ENCODE assay signal across 12 cellular contexts in the genomic region with DNA sequence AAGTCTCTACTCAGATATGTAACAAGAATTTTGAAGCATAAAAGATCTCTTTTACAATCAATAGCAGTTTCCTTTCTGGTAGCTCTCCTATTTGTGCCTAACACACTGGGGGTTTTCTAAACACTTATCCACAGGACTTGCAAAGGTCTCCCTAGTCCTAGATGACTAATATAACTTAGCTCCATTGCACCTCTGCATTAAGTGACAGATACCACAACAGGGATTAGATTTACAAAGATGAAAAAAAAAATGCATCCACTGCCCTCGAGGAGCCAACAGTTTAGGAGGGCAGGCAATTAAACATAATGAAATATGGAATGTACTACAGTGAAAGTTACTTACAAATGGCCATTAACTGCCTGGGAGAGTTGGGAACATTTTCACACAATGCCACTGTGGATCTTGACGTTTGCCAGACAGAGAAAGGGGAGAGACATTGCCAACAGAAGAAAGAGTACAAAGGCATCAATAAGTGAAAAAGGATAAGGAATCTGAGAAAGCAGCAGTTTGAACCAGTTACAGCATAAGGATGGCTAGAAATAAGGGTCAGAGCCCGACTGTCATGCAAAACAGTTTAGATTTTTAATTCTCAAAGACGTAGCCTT. TPM values are rescaled to one million over a fixed set of nuclear protein-coding genes. Genes with fewer than 3 reads are reported as not detected.
DNase-seq lines count a peak whose midpoint lies in the region; ATAC-seq and TF ChIP-seq lines count a peak whose summit lies in the region.
"Had no signal": no experiment of that assay in that cellular context is flagged by ENCODE, and none has a peak within 500 bp of the region (broad histone marks: within the 10 kb centered on the region; RNA-seq: fewer than 3 reads in every experiment).

No MANE protein-coding gene starts in this region.

- H3K27ac ChIP-seq in left ventricle myocardium inferior (replicated peaks) (peak overlapping the region; percentile 7), urinary bladder (ENCODE audit: low read depth) (peak overlapping the region; percentile 38), dorsolateral prefrontal cortex (peak overlapping the region in 2 of 59 donors; percentile 2 to 16)

- H3K4me1 Mint-ChIP-seq in activated B cell treated with CpG ODN at 0.5 μM for 24 hours (peaks cover 85% of the 10 kb centered on the region), memory B cell (peaks cover 39% of the 10 kb centered on the region)

- no peaks in the 10 kb centered on the region for H3K9me3 ChIP-seq in left ventricle myocardium inferior (replicated peaks)

- no peaks in the 10 kb centered on the region for H3K36me3 ChIP-seq in left ventricle myocardium inferior
- no peaks in the 10 kb centered on the region for H3K36me3 ChIP-seq in urinary bladder (ENCODE audit: insufficient read depth)

- H3K4me3 Mint-ChIP-seq in activated B cell treated with CpG ODN at 0.5 μM for 24 hours: peak overlapping the region; percentile 24
- peak overlapping the region; percentile 0 for H3K4me3 Mint-ChIP-seq in memory B cell

- peak overlapping the region; percentile 68 for H3K27ac Mint-ChIP-seq in activated B cell treated with CpG ODN at 0.5 μM for 24 hours
- peak overlapping the region; percentile 72 for H3K27ac Mint-ChIP-seq in memory B cell
- H3K27ac Mint-ChIP-seq: progenitor cell of endocrine pancreas had no signal

- H3K36me3 Mint-ChIP-seq in activated B cell treated with CpG ODN at 0.5 μM for 24 hours (ENCODE audit: low read depth) (peaks cover 33% of the 10 kb centered on the region), memory B cell (peaks cover 12% of the 10 kb centered on the region)

- POLR2A ChIA-PET in activated B cell treated with CpG ODN at 0.5 μM for 24 hours (lab: Charles Lee): interaction anchor here (0.7 kb wide), 1 partner anchor 116 kb away, joined by 3 read pairs; no protein-coding TSS in a partner anchor

- H3K4me3 ChIP-seq in left ventricle myocardium inferior (no peak overlapping the region), urinary bladder (ENCODE audit: low read depth, low read length) (no peak overlapping the region), dorsolateral prefrontal cortex (peak overlapping the region in 1 of 59 donors; percentile 1)

- no peak for ATAC-seq in left cardiac atrium
- no peak for ATAC-seq in activated B cell treated with CpG ODN at 0.5 μM for 24 hours (ENCODE audit: low read depth)
- no peak for ATAC-seq in memory B cell (ENCODE audit: low read depth)
- ATAC-seq in HG03457 (IDR thresholded peaks at IDR 0.05; ENCODE audit: unreplicated experiment): no peak

- WGBS in urinary bladder: 37% methylated on average over 4 of the region's 4 CpGs

- H3K9me3 Mint-ChIP-seq in activated B cell treated with CpG ODN at 0.5 μM for 24 hours (no peaks in the 10 kb centered on the region), memory B cell (no peaks in the 10 kb centered on the region)

- CTCF ChIA-PET in activated B cell treated with CpG ODN at 0.5 μM for 24 hours (lab: Charles Lee): interaction anchor here (2.9 kb wide), 1 partner anchor 41 kb away, joined by 11 read pairs; no protein-coding TSS in a partner anchor

- intact Hi-C loops in left ventricle myocardium inferior (cut with micrococcal nuclease) (no loop called here), left cardiac atrium (cut with DNase I) (loop anchor here in 1 of 2 donors (5.0 kb wide), 1 partner anchor 36 kb away; no protein-coding TSS in a partner anchor), activated B cell treated with CpG ODN at 0.5 μM for 24 hours (cut with micrococcal nuclease) (loop anchor here (2.0 kb wide), 1 partner anchor 13 kb away; no protein-coding TSS in a partner anchor), dorsolateral prefrontal cortex (cut with DNase I) (no loop called here)

- H3K27me3 ChIP-seq in left ventricle myocardium inferior (ENCODE audit: low read depth) (no peaks in the 10 kb centered on the region), dorsolateral prefrontal cortex (no peaks in the 10 kb centered on the region)

- H3K4me1 ChIP-seq in left ventricle myocardium inferior: peaks cover 96% of the 10 kb centered on the region
- H3K4me1 ChIP-seq in urinary bladder (ENCODE audit: insufficient read depth): no peaks in the 10 kb centered on the region

- no peak for TF ChIP-seq CTCF in left ventricle myocardium inferior (IDR thresholded peaks at IDR 0.05; ENCODE audit: borderline replicate concordance)
- no peak for TF ChIP-seq CTCF in activated B cell treated with CpG ODN at 0.5 μM for 24 hours (IDR thresholded peaks at IDR 0.05)
- no peak for TF ChIP-seq CTCF in dorsolateral prefrontal cortex (IDR thresholded peaks at IDR 0.05 in 54 of 56, conservative IDR thresholded peaks at IDR 0.05 in 2 of 56; ENCODE audit: low read depth in 1 of 56, partially characterized antibody in 56 of 56)

- DNase-seq in left ventricle myocardium inferior (no peak), left cardiac atrium (no peak), activated B cell treated with CpG ODN at 0.5 μM for 24 hours (no peak), memory B cell (ENCODE audit: low spot score in 2 of 2) (no peak), dorsolateral prefrontal cortex (no peak), NOMO-1 treated with DMSO at 0.1 percent for 48 hours (lab: John Stamatoyannopoulos, UW; ENCODE audit: unreplicated experiment) (no peak)
- DNase-seq: NCI-H1105, NCI-H526, SW 1271 had no signal

- H3K27me3 Mint-ChIP-seq in activated B cell treated with CpG ODN at 0.5 μM for 24 hours: no peaks in the 10 kb centered on the region
- H3K27me3 Mint-ChIP-seq in memory B cell: no peaks in the 10 kb centered on the region
- H3K27me3 Mint-ChIP-seq: progenitor cell of endocrine pancreas had no signal

RNA-seq across cellular contexts. Expression of gene PPP3R1, which starts 14.3 kb away (rescaled TPM):
- total RNA-seq in left ventricle myocardium inferior (34.6 TPM), left cardiac atrium (10 to 100 TPM; 37.8 to 39.3 TPM), activated B cell treated with CpG ODN at 0.5 μM for 24 hours (53.5 and 56.2 TPM in 2 replicates), urinary bladder (75.2 TPM), dorsolateral prefrontal cortex (100 to 1,000 TPM; 127 to 464 (median 336) TPM)
- 31.3 TPM for polyA plus RNA-seq in urinary bladder
